7 cellular contexts compared by ENCODE assay signal in the genomic region with DNA sequence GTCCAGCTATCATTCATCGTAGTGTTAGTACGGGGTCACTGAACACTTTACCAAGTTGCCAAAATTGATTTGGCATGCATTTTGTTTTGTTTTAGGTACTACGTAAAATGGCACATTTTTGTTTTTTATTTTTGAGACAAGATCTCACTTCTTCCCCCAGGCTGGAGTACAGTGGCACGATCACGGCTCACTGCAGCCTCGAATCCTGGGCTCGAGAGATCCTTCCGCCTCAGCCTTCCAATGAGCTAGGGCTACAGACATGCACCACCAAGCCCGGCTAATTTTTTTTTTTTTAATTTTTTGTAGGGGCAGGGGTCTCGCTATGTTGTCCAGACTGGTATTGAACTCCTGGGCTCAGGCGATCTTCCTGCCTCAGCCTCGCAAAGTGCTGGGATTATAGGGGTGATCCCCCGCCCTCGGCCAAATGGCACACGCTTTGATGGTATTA. TPM values are rescaled to one million over a fixed set of nuclear protein-coding genes. Genes with fewer than 3 reads are reported as not detected.
A peak's percentile ranks its signal among the peaks of the same experiment; 100 is the strongest.
DNase-seq lines count a peak whose midpoint lies in the region; ATAC-seq lines count a peak whose summit lies in the region.

No MANE protein-coding gene starts in this region.

- H4K20me1 ChIP-seq in GM23248 (ENCODE audit: insufficient read depth) = no peaks in the 10 kb centered on the region

- H3K36me3 ChIP-seq in GM23248 (ENCODE audit: low read depth) = peaks cover 3% of the 10 kb centered on the region

- peaks cover 31% of the 10 kb centered on the region for H3F3A ChIP-seq in GM23248 (ENCODE audit: insufficient read depth)

- no peaks in the 10 kb centered on the region for H3K27me3 Mint-ChIP-seq in naive B cell

- no peaks in the 10 kb centered on the region for H3K9me3 Mint-ChIP-seq in naive B cell

- H3K4me2 ChIP-seq in GM23248 (ENCODE audit: unreplicated experiment) = peak overlapping the region; percentile 93

- H3K4me3 ChIP-seq in GM23248 = peak overlapping the region; percentile 81

- DNase-seq in GM23248 (peak; percentile 68), OCI-M1 (lab: John Stamatoyannopoulos, UW) (peak; percentile 77), dermis microvascular lymphatic vessel endothelial cell (ENCODE audit: low read depth in 2 of 2) (peak; percentile 6 to 23), naive B cell (no peak), NCI-H1930 (lab: John Stamatoyannopoulos, UW) (no peak)

- peak overlapping the region; percentile 92 for H2AFZ ChIP-seq in GM23248

- H3K4me1 Mint-ChIP-seq in naive B cell = peaks cover 16 to 35% (median 32%) of the 10 kb centered on the region in 3 donors

- H3K4me1 ChIP-seq in GM23248 (ENCODE audit: insufficient read depth) = peaks cover 21% of the 10 kb centered on the region

- peak overlapping the region; percentile 87 to 98 (median 96) for H3K4me3 Mint-ChIP-seq in naive B cell

- no peaks in the 10 kb centered on the region for H3K9me3 ChIP-seq in GM23248 (ENCODE audit: low read depth)

- ATAC-seq in naive B cell (ENCODE audit: low read depth in 2 of 2) (no peak), GM18517 (IDR thresholded peaks at IDR 0.05; ENCODE audit: unreplicated experiment) (no peak), GM19324 (IDR thresholded peaks at IDR 0.05; ENCODE audit: low FRiP score, unreplicated experiment) (no peak)

- H3K9ac ChIP-seq in GM23248 = peak overlapping the region; percentile 84

- H3K27ac Mint-ChIP-seq in naive B cell = peak overlapping the region in 5 of 6 donors; percentile 29 to 94 (median 76)

- H3K27ac ChIP-seq in GM23248 = peak overlapping the region; percentile 75

- in situ Hi-C loops in GM23248 (cut with MboI) = no loop called here

- WGBS in GM23248 (ENCODE audit: low coverage in 1 of 2, low lambda C conversion rate in 2 of 2, missing lambda C conversion rate in 2 of 2), 2 experiments = 1 to 3% methylated on average over 15 of the region's 15 CpGs

- no peaks in the 10 kb centered on the region for H3K9me2 ChIP-seq in GM23248 (ENCODE audit: insufficient read depth)

- H3K79me2 ChIP-seq in GM23248 (ENCODE audit: insufficient read depth) = peaks cover 37% of the 10 kb centered on the region

- H3K36me3 Mint-ChIP-seq in naive B cell = peaks cover 0 to 12% of the 10 kb centered on the region in 2 donors

- H3K27me3 ChIP-seq in GM23248 (replicated peaks; ENCODE audit: insufficient read depth) = no peaks in the 10 kb centered on the region

RNA-seq across cellular contexts. Expression of a gene that starts 0.8 kb away (rescaled TPM):
- total RNA-seq in GM23248 (2014; rRNA removed; shearing (Covaris generic)) = 9.0 and 27.0 TPM in 2 replicates
- polyA plus RNA-seq in GM23248 (2016; fragmentation: Nextera tagmentation; extraction: Ambion mirVana) = 16.6 TPM in 2 replicates
- 16.3 and 25.7 TPM in 2 replicates for total RNA-seq in dermis microvascular lymphatic vessel endothelial cell
- polyA plus RNA-seq in naive B cell (ENCODE audit: low read depth in 6 of 6) = 10 to 100 TPM in 1 of 6 donors, 1 to 10 TPM in 5; 3.4 to 16.5 (median 7.7) TPM

Comparison
In these comparisons a context has a peak if more than half of its experiments do, and no peak if none do; other contexts are left out.
1. DNase-seq: peak in GM23248 (single experiment), OCI-M1 (single experiment) and dermis microvascular lymphatic vessel endothelial cell (2 of 2); none in naive B cell (single experiment) and NCI-H1930 (0 of 2).